ENCODE assay signal across 8 cellular contexts in genomic region chr1:156750932-156751723, GRCh38. TPM values are rescaled to one million over a fixed set of nuclear protein-coding genes. Genes with fewer than 3 reads are reported as not detected.
DNase-seq lines count a peak whose midpoint lies in the region; ATAC-seq, FAIRE-seq and TF ChIP-seq lines count a peak whose summit lies in the region.

TSS of gene HDGF (minus strand) at chr1:156751675. CDS start at chr1:156751429, 246 bp downstream.

- peaks cover 52% of the 10 kb centered on the region for H3K4me1 ChIP-seq in CD4-positive, alpha-beta memory T cell (ENCODE audit: insufficient read depth, low read length)
- peaks cover 45% of the 10 kb centered on the region for H3K4me1 ChIP-seq in HUES48 (ENCODE audit: control insufficient read depth, insufficient read depth, low read length)
- peaks cover 48% of the 10 kb centered on the region for H3K4me1 ChIP-seq in endothelial cell of umbilical vein (ENCODE audit: control insufficient read depth, extremely low read depth, insufficient read depth, low read length)
- peaks cover 0 to 51% (median 45%) of the 10 kb centered on the region in 4 donors for H3K4me1 ChIP-seq in tibial artery

- H3K4me3 Mint-ChIP-seq in CD4-positive, alpha-beta memory T cell, result peak within 1 kb of the TSS; percentile 91 to 98 (median 94)

- no peak for TF ChIP-seq CTCF in endothelial cell of umbilical vein (IDR thresholded peaks at IDR 0.05; ENCODE audit: extremely low read depth in 1 of 2, insufficient read depth in 1 of 2, low read depth in 1 of 2, low read length in 2 of 2)
- peak in 1 of 2 experiments; percentile 34 for TF ChIP-seq CTCF in tibial artery (IDR thresholded peaks at IDR 0.05)

- CTCF ChIA-PET in CD4-positive, alpha-beta memory T cell (lab: Charles Lee; ENCODE audit: partially characterized antibody), result interaction anchor here (0.5 to 3.9 kb wide), 5 partner anchors 10 to 124 kb away, joined by 3 to 34 read pairs (median 8); partner anchors contain the start of genes ISG20L2, METTL25B, MRPL24 and PRCC
- CTCF ChIA-PET in endothelial cell of umbilical vein (lab: Charles Lee), result interaction anchor here (0.8 to 3.9 kb wide), 8 partner anchors 10 to 140 kb away, joined by 3 to 49 read pairs (median 14); partner anchors contain the start of genes INSRR, ISG20L2, METTL25B and MRPL24

- POLR2A ChIA-PET in CD4-positive, alpha-beta memory T cell (lab: Charles Lee; ENCODE audit: partially characterized antibody), result interaction anchor here (0.6 to 4.6 kb wide), 15 partner anchors 9 to 468 kb away, joined by 3 to 103 read pairs (median 4); partner anchors contain the start of genes ISG20L2, MEF2D, METTL25B and MRPL24
- POLR2A ChIA-PET in endothelial cell of umbilical vein (lab: Charles Lee), result interaction anchor here (0.6 to 2.3 kb wide), 3 partner anchors 10 to 17 kb away, joined by 6 to 27 read pairs (median 8); partner anchors contain the start of genes MRPL24 and PRCC

- FAIRE-seq in endothelial cell of umbilical vein (lab: Jason Lieb, UNC), result peak; percentile 31

- peak; percentile 11 for ATAC-seq in GM19452 (IDR thresholded peaks at IDR 0.05; ENCODE audit: unreplicated experiment)

- DNase-seq in CD4-positive, alpha-beta memory T cell, result peak in 2 of 5 donors; percentile 42 to 63
- peak; percentile 55 for DNase-seq in activated CD4-positive, alpha-beta T cell treated with anti-CD3 and anti-CD28 coated beads for 48 hours
- DNase-seq in endothelial cell of umbilical vein (ENCODE audit: low read depth, low spot score) (peak; percentile 40), mucosa of gallbladder (ENCODE audit: low spot score) (no peak), tibial artery (peak; percentile 56 to 83), NOMO-1 treated with DMSO at 0.1 percent for 48 hours (lab: John Stamatoyannopoulos, UW; ENCODE audit: unreplicated experiment) (no peak)

- no peaks in the 10 kb centered on the region for H3K27me3 ChIP-seq in CD4-positive, alpha-beta memory T cell (ENCODE audit: insufficient read depth, low read length)
- H3K27me3 ChIP-seq in HUES48 (ENCODE audit: control insufficient read depth, insufficient read depth, low read length) (no peaks in the 10 kb centered on the region), endothelial cell of umbilical vein (ENCODE audit: control insufficient read depth in 2 of 2, insufficient read depth in 2 of 2, low read length in 2 of 2) (no peaks in the 10 kb centered on the region), tibial artery (no peaks in the 10 kb centered on the region)

- H3K9me3 Mint-ChIP-seq in CD4-positive, alpha-beta memory T cell, result no peaks in the 10 kb centered on the region

- peak within 1 kb of the TSS; percentile 45 to 88 for H3K4me3 ChIP-seq in CD4-positive, alpha-beta memory T cell (ENCODE audit: low read length in 2 of 2)
- H3K4me3 ChIP-seq in HUES48 (ENCODE audit: low read depth, low read length) (peak within 1 kb of the TSS; percentile 96), endothelial cell of umbilical vein (replicated peaks in 1 of 3; ENCODE audit: insufficient read depth in 1 of 3, low read depth in 1 of 3, low read length in 3 of 3) (peak within 1 kb of the TSS; percentile 88 to 94 (median 92)), tibial artery (peak within 1 kb of the TSS; percentile 82 to 91)

- peaks cover 0 to 13% of the 10 kb centered on the region in 2 donors for H3K36me3 Mint-ChIP-seq in CD4-positive, alpha-beta memory T cell

- peak within 1 kb of the TSS; percentile 63 for H2AFZ ChIP-seq in endothelial cell of umbilical vein (ENCODE audit: low read depth, low read length)

- dilution Hi-C loops in endothelial cell of umbilical vein (cut with MboI; ENCODE audit: extremely low pct_ligation_motif_present, low sequenced_read_pairs), result no loop called here

- no TSS peak for BruUV-seq in endothelial cell of umbilical vein (replicated peaks; lab: Mats Ljungman, UMichigan)

- no peak for TF ChIP-seq POLR2A in endothelial cell of umbilical vein (IDR thresholded peaks at IDR 0.05; ENCODE audit: low read depth, low read length)

- H3K9me1 ChIP-seq in endothelial cell of umbilical vein (replicated peaks; ENCODE audit: control insufficient read depth, extremely low read depth, insufficient read depth, low read length), result no peaks in the 10 kb centered on the region

- peak within 1 kb of the TSS; percentile 94 for H3K9ac ChIP-seq in HUES48 (ENCODE audit: low read depth, low read length)
- peak within 1 kb of the TSS; percentile 69 for H3K9ac ChIP-seq in endothelial cell of umbilical vein (replicated peaks; ENCODE audit: extremely low read depth, insufficient read depth, low read length)

- H3K4me1 Mint-ChIP-seq in CD4-positive, alpha-beta memory T cell, result peaks cover 40 to 70% (median 52%) of the 10 kb centered on the region in 4 donors

- no peaks in the 10 kb centered on the region for H3K9me3 ChIP-seq in CD4-positive, alpha-beta memory T cell (ENCODE audit: control insufficient read depth in 1 of 2, low read length in 2 of 2)
- H3K9me3 ChIP-seq in HUES48 (ENCODE audit: control insufficient read depth, insufficient read depth, low read length), result no peaks in the 10 kb centered on the region
- H3K9me3 ChIP-seq in endothelial cell of umbilical vein (replicated peaks; ENCODE audit: control insufficient read depth, insufficient read depth, low read length), result no peaks in the 10 kb centered on the region
- H3K9me3 ChIP-seq in tibial artery, result no peaks in the 10 kb centered on the region

- H3K27ac ChIP-seq in CD4-positive, alpha-beta memory T cell (ENCODE audit: low read depth, low read length), result peak within 1 kb of the TSS; percentile 82
- H3K27ac ChIP-seq in HUES48 (ENCODE audit: low read depth, low read length) (peak within 1 kb of the TSS; percentile 100), endothelial cell of umbilical vein (ENCODE audit: insufficient read depth, low read depth, low read length) (peak within 1 kb of the TSS; percentile 85), tibial artery (peak within 1 kb of the TSS; percentile 98 to 99)

- H4K20me1 ChIP-seq in endothelial cell of umbilical vein (replicated peaks; ENCODE audit: control insufficient read depth, extremely low read depth, insufficient read depth, low read length), result no peaks in the 10 kb centered on the region

- no peaks in the 10 kb centered on the region for H3K27me3 Mint-ChIP-seq in CD4-positive, alpha-beta memory T cell

- peak within 1 kb of the TSS; percentile 76 for H3K4me2 ChIP-seq in endothelial cell of umbilical vein (ENCODE audit: insufficient read depth, low read length)

- peaks cover 59% of the 10 kb centered on the region for H3K79me2 ChIP-seq in endothelial cell of umbilical vein (ENCODE audit: control insufficient read depth, insufficient read depth, low read length)

- intact Hi-C loops in CD4-positive, alpha-beta memory T cell (cut with micrococcal nuclease), result loop anchor here (1.0 kb wide), 4 partner anchors 10 to 246 kb away; partner anchors contain the start of genes ISG20L2, METTL25B, MRPL24 and PRCC
- intact Hi-C loops in endothelial cell of umbilical vein (cut with micrococcal nuclease), result loop anchor here (1.0 kb wide), 3 partner anchors 10 to 23 kb away; partner anchors contain the start of genes ISG20L2, METTL25B, MRPL24 and PRCC
- intact Hi-C loops in tibial artery (cut with DNase I; ENCODE audit: low total_unique reads), result no loop called here

- no peaks in the 10 kb centered on the region for H3K36me3 ChIP-seq in CD4-positive, alpha-beta memory T cell (ENCODE audit: insufficient read depth, low read length)
- H3K36me3 ChIP-seq in HUES48 (ENCODE audit: control insufficient read depth, insufficient read depth, low read length) (peaks cover 4% of the 10 kb centered on the region; the same call in 1 of the 2 replicates), endothelial cell of umbilical vein (ENCODE audit: control insufficient read depth in 2 of 2, extremely low read depth in 1 of 2, insufficient read depth in 2 of 2, low read length in 2 of 2) (no peaks in the 10 kb centered on the region), tibial artery (no peaks in the 10 kb centered on the region)

- peak within 1 kb of the TSS; percentile 89 to 95 (median 94) for H3K27ac Mint-ChIP-seq in CD4-positive, alpha-beta memory T cell

TF ChIP-seq in endothelial cell of umbilical vein, 7 proteins besides CTCF, POLR2A, EP300 and RAD21:
- TF ChIP-seq, protein P1, sequence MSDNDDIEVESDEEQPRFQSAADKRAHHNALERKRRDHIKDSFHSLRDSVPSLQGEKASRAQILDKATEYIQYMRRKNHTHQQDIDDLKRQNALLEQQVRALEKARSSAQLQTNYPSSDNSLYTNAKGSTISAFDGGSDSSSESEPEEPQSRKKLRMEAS (IDR thresholded peaks at IDR 0.05; ENCODE audit: insufficient read depth, insufficient read length), result no peak
- no peak for TF ChIP-seq JUN (IDR thresholded peaks at IDR 0.05; ENCODE audit: borderline replicate concordance, insufficient read depth, insufficient read length, low read depth)
- TF ChIP-seq MYC (IDR thresholded peaks at IDR 0.05; ENCODE audit: low read depth, low read length), result peak; percentile 1
- no peak for TF ChIP-seq FOS (IDR thresholded peaks at IDR 0.05; ENCODE audit: borderline replicate concordance, insufficient read depth, low read length)
- TF ChIP-seq EZH2 (IDR thresholded peaks at IDR 0.05; ENCODE audit: borderline replicate concordance, low read depth, low read length, severe bottlenecking), result no peak
- peak; percentile 36 for TF ChIP-seq POLR2AphosphoS5 (IDR thresholded peaks at IDR 0.05; ENCODE audit: insufficient read depth, low read depth, low read length)
- TF ChIP-seq GATA2 (IDR thresholded peaks at IDR 0.05; ENCODE audit: insufficient read depth, insufficient read length, low read depth, low read length), result no peak
TF ChIP-seq in endothelial cell of umbilical vein: peak in this region for 2.

RNA-seq across cellular contexts. Expression of gene HDGF, which starts in this region (rescaled TPM):
- 10 to 100 TPM; 93.3 to 97.0 TPM for total RNA-seq in CD4-positive, alpha-beta memory T cell
- polyA plus RNA-seq in CD4-positive, alpha-beta memory T cell, result 10 to 100 TPM; 23.8 to 49.3 TPM
- total RNA-seq in endothelial cell of umbilical vein (279 and 298 TPM in 2 replicates), mucosa of gallbladder (170 TPM)
- polyA plus RNA-seq in endothelial cell of umbilical vein, result 94.7 and 95.1 TPM in 2 replicates
- polyA plus RNA-seq in endothelial cell of umbilical vein (2011; cell fraction: cytosol; rRNA removed), result 139 and 148 TPM in 2 replicates
- 93.2 and 108 TPM in 2 replicates for polyA plus RNA-seq in endothelial cell of umbilical vein (2011; cell fraction: nucleus; rRNA removed)
- polyA plus RNA-seq in endothelial cell of umbilical vein (2012), result 140 and 207 TPM in 2 replicates
- 104 and 113 TPM in 2 replicates for polyA minus RNA-seq in endothelial cell of umbilical vein
- polyA minus RNA-seq in endothelial cell of umbilical vein (2011; cell fraction: cytosol; rRNA and poly(A)+ RNA removed), result 188 TPM
- polyA minus RNA-seq in endothelial cell of umbilical vein (2011; cell fraction: nucleus; rRNA and poly(A)+ RNA removed), result 25.0 and 26.9 TPM in 2 replicates

Comparison
In these comparisons a context has a peak if more than half of its experiments do, and no peak if none do; other contexts are left out.
1. DNase-seq: peak in activated CD4-positive, alpha-beta T cell treated with anti-CD3 and anti-CD28 coated beads for 48 hours (single experiment), endothelial cell of umbilical vein (single experiment) and tibial artery (2 of 2); none in mucosa of gallbladder (single experiment) and NOMO-1 treated with DMSO at 0.1 percent for 48 hours (single experiment).
2. Peak in every context shown above with its lines, with median percentiles within 50 percentile points of each other: H3K27ac ChIP-seq and H3K4me3 ChIP-seq.